In the genomic region with DNA sequence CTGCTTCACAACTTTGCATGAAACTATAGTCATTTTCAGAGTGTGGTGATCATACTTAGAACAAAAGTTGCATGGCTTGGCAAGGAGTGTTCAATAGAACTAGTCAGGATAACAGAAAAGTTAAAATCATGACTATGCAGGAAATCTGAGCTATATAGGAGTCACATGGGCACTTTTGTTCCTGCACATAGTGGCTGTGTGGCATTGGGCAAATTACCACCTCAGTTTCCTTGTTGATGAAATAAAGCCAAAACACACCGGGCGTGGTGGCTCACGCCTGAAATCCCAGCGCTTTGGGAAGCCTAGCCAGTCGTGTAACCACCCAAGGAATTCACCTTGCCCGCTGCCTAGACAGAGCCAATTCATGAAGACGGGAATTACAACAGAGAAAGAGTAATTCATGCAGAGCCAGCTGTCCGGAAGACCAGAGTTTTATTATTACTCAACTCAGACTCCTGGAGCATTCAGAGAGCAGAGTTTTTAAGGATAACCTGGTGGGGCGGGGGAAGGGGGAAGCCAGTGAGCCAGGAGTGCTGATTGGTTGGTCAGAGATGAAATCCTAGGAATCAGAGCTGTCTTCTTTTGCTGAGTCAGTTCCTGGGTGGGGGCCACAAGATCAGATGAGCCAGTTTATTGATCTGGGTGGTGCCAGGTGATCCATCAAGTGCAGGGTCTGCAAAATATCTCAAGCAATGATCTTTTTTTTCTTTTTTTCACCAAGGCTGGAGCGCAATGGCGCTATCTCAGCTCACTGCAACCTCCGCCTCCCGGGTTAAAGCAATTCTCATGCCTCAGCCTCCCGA, we compare ENCODE assay signal across 21 cellular contexts. TPM values are rescaled to one million over a fixed set of nuclear protein-coding genes. Genes with fewer than 3 reads are reported as not detected.
DNase-seq lines count a peak whose midpoint lies in the region; ATAC-seq lines count a peak whose summit lies in the region.
"Had no signal": no experiment of that assay in that cellular context is flagged by ENCODE, and none has a peak within 500 bp of the region (broad histone marks: within the 10 kb centered on the region; RNA-seq: fewer than 3 reads in every experiment).

No MANE protein-coding gene starts in this region.

- no peaks in the 10 kb centered on the region for H3K36me3 Mint-ChIP-seq in activated T-helper 17 cell treated with anti-CD3 and anti-CD28 coated beads, Interleukin-2, amount 50 U/mL, for 72 hours (ENCODE audit: low read depth)
- H3K36me3 Mint-ChIP-seq: activated naive CD4-positive, alpha-beta T cell treated with anti-CD3 and anti-CD28 coated beads, Interleukin-2, amount 50 U/mL, for 24 hours; memory B cell had no signal

- H3K4me3 ChIP-seq in HUES64 (ENCODE audit: low read length), result no peak overlapping the region
- H3K4me3 ChIP-seq in iPS-20b (ENCODE audit: low read length), result peak overlapping the region; percentile 26
- H3K4me3 ChIP-seq in skeletal muscle satellite cell (ENCODE audit: low read length), result no peak overlapping the region
- H3K4me3 ChIP-seq: BLaER1 treated with 17β-estradiol and CSF1 and Interleukin-3, amounts not matched to agents 10 nM and 100 nM; HAP-1; spleen; uterus had no signal

- H3K4me3 Mint-ChIP-seq in activated T-helper 17 cell treated with anti-CD3 and anti-CD28 coated beads, Interleukin-2, amount 50 U/mL, for 72 hours, result no peak overlapping the region
- H3K4me3 Mint-ChIP-seq: activated naive CD4-positive, alpha-beta T cell treated with anti-CD3 and anti-CD28 coated beads, Interleukin-2, amount 50 U/mL, for 24 hours; memory B cell; stimulated activated naive CD8-positive, alpha-beta T cell treated with anti-CD3 and anti-CD28 coated beads, Interleukin-15, amount 100 ng/mL, for 72 hours had no signal

- H3K9me3 ChIP-seq in HUES64 (ENCODE audit: insufficient read depth, low read depth, low read length) (no peaks in the 10 kb centered on the region), iPS-20b (ENCODE audit: insufficient read depth, low read depth, low read length) (no peaks in the 10 kb centered on the region), skeletal muscle satellite cell (replicated peaks; ENCODE audit: low read length) (no peaks in the 10 kb centered on the region)
- H3K9me3 ChIP-seq: BLaER1 treated with 17β-estradiol and CSF1 and Interleukin-3, amounts not matched to agents 10 nM and 100 nM; HAP-1; spleen; uterus had no signal

- peak overlapping the region; percentile 90 for H3K27ac ChIP-seq in HUES64 (ENCODE audit: low read depth, low read length)
- H3K27ac ChIP-seq in iPS-20b (ENCODE audit: low read length), result peak overlapping the region; percentile 27
- H3K27ac ChIP-seq: BLaER1 treated with 17β-estradiol and CSF1 and Interleukin-3, amounts not matched to agents 10 nM and 100 nM; brain microvascular endothelial cell; uterus had no signal

- H3K4me1 ChIP-seq in HUES64 (ENCODE audit: insufficient read depth, low read length), result peaks cover 29% of the 10 kb centered on the region
- peaks cover 15% of the 10 kb centered on the region for H3K4me1 ChIP-seq in iPS-20b (ENCODE audit: insufficient read depth, low read length)
- no peaks in the 10 kb centered on the region for H3K4me1 ChIP-seq in skeletal muscle satellite cell (ENCODE audit: control insufficient read depth, insufficient read depth, low read length)
- H3K4me1 ChIP-seq: uterus had no signal

- H3K36me3 ChIP-seq in HUES64 (ENCODE audit: insufficient read depth, low read length), result no peaks in the 10 kb centered on the region
- H3K36me3 ChIP-seq in iPS-20b (ENCODE audit: insufficient read depth, low read depth, low read length), result no peaks in the 10 kb centered on the region
- H3K36me3 ChIP-seq in skeletal muscle satellite cell (ENCODE audit: insufficient read depth, low read length), result no peaks in the 10 kb centered on the region
- H3K36me3 ChIP-seq: BLaER1 treated with 17β-estradiol and CSF1 and Interleukin-3, amounts not matched to agents 10 nM and 100 nM; brain microvascular endothelial cell; HAP-1; spleen; uterus had no signal

- WGBS in HUES64, result 72% methylated on average over 14 of the region's 14 CpGs

- 0 out of 2 replicates have a peak overlapping the region, but pooled peaks have one; percentile 1 for H3K9ac ChIP-seq in HUES64 (ENCODE audit: low read depth, low read length)
- peak overlapping the region; percentile 50; the same call in 1 of the 2 replicates for H3K9ac ChIP-seq in iPS-20b (ENCODE audit: low read depth, low read length)
- no peak overlapping the region for H3K9ac ChIP-seq in skeletal muscle satellite cell (ENCODE audit: low read depth, low read length)
- H3K9ac ChIP-seq: BLaER1 treated with 17β-estradiol and CSF1 and Interleukin-3, amounts not matched to agents 10 nM and 100 nM had no signal

- H3K27me3 Mint-ChIP-seq in activated T-helper 17 cell treated with anti-CD3 and anti-CD28 coated beads, Interleukin-2, amount 50 U/mL, for 72 hours, result no peaks in the 10 kb centered on the region
- H3K27me3 Mint-ChIP-seq: activated naive CD4-positive, alpha-beta T cell treated with anti-CD3 and anti-CD28 coated beads, Interleukin-2, amount 50 U/mL, for 24 hours; memory B cell had no signal

- H3K27me3 ChIP-seq in HUES64 (ENCODE audit: insufficient read depth, low read length) (no peaks in the 10 kb centered on the region), iPS-20b (ENCODE audit: insufficient read depth, low read length) (no peaks in the 10 kb centered on the region), skeletal muscle satellite cell (ENCODE audit: control insufficient read depth, insufficient read depth, low read length) (peaks cover 20% of the 10 kb centered on the region)
- H3K27me3 ChIP-seq: BLaER1 treated with 17β-estradiol and CSF1 and Interleukin-3, amounts not matched to agents 10 nM and 100 nM; brain microvascular endothelial cell; spleen; uterus had no signal

- no peaks in the 10 kb centered on the region for H3K9me3 Mint-ChIP-seq in activated T-helper 17 cell treated with anti-CD3 and anti-CD28 coated beads, Interleukin-2, amount 50 U/mL, for 72 hours
- H3K9me3 Mint-ChIP-seq: activated naive CD4-positive, alpha-beta T cell treated with anti-CD3 and anti-CD28 coated beads, Interleukin-2, amount 50 U/mL, for 24 hours; memory B cell; stimulated activated naive CD8-positive, alpha-beta T cell treated with anti-CD3 and anti-CD28 coated beads, Interleukin-15, amount 100 ng/mL, for 72 hours had no signal

- no peak overlapping the region for H3K27ac Mint-ChIP-seq in activated T-helper 17 cell treated with anti-CD3 and anti-CD28 coated beads, Interleukin-2, amount 50 U/mL, for 72 hours
- H3K27ac Mint-ChIP-seq: activated naive CD4-positive, alpha-beta T cell treated with anti-CD3 and anti-CD28 coated beads, Interleukin-2, amount 50 U/mL, for 24 hours; memory B cell; stimulated activated naive CD8-positive, alpha-beta T cell treated with anti-CD3 and anti-CD28 coated beads, Interleukin-15, amount 100 ng/mL, for 72 hours had no signal

- peak overlapping the region; percentile 35 for H3K4me2 ChIP-seq in skeletal muscle satellite cell (ENCODE audit: low read length)

- no peak for DNase-seq in NCI-H446 treated with DMSO at 0.1 percent for 48 hours (lab: John Stamatoyannopoulos, UW)
- DNase-seq in NAMALWA (ENCODE audit: low spot score), result no peak
- DNase-seq: activated CD4-positive, CD25-positive, alpha-beta regulatory T cell treated with anti-CD3 and anti-CD28 coated beads, Interleukin-2, amount 50 U/mL, for 72 hours; brain microvascular endothelial cell; Karpas-422; NCI-H187; NCI-H526; spleen; stimulated activated naive CD8-positive, alpha-beta T cell treated with anti-CD3 and anti-CD28 coated beads, Interleukin-15, amount 100 ng/mL, for 72 hours; T-helper 1 cell; uterus had no signal

- peak; percentile 35 for ATAC-seq in activated T-helper 17 cell treated with anti-CD3 and anti-CD28 coated beads, Interleukin-2, amount 50 U/mL, for 72 hours (replicated peaks)
- ATAC-seq in GM21825 (IDR thresholded peaks at IDR 0.05; ENCODE audit: unreplicated experiment), result no peak
- ATAC-seq in GM18519 (IDR thresholded peaks at IDR 0.05; ENCODE audit: low FRiP score, unreplicated experiment), result no peak
- ATAC-seq: stimulated activated naive CD8-positive, alpha-beta T cell treated with anti-CD3 and anti-CD28 coated beads, Interleukin-15, amount 100 ng/mL, for 72 hours had no signal

- H3K4me1 Mint-ChIP-seq in activated T-helper 17 cell treated with anti-CD3 and anti-CD28 coated beads, Interleukin-2, amount 50 U/mL, for 72 hours, result no peaks in the 10 kb centered on the region
- H3K4me1 Mint-ChIP-seq: activated naive CD4-positive, alpha-beta T cell treated with anti-CD3 and anti-CD28 coated beads, Interleukin-2, amount 50 U/mL, for 24 hours; memory B cell; stimulated activated naive CD8-positive, alpha-beta T cell treated with anti-CD3 and anti-CD28 coated beads, Interleukin-15, amount 100 ng/mL, for 72 hours had no signal

RNA-seq across cellular contexts. Expression of a gene that starts 6.4 kb away (rescaled TPM):
- polyA plus RNA-seq in HUES64 (2013, experiment 1 of 2), result 45.8 TPM
- polyA plus RNA-seq in HUES64 (2013, experiment 2 of 2), result 51.1 TPM
- 10 to 100 TPM; 77.6 to 81.5 TPM for total RNA-seq in activated T-helper 17 cell treated with anti-CD3 and anti-CD28 coated beads, Interleukin-2, amount 50 U/mL, for 72 hours
- 28.2 and 31.2 TPM in 2 replicates for total RNA-seq in skeletal muscle satellite cell (2012; rRNA removed)
